36 cellular contexts compared by ENCODE assay signal in the genomic region with DNA sequence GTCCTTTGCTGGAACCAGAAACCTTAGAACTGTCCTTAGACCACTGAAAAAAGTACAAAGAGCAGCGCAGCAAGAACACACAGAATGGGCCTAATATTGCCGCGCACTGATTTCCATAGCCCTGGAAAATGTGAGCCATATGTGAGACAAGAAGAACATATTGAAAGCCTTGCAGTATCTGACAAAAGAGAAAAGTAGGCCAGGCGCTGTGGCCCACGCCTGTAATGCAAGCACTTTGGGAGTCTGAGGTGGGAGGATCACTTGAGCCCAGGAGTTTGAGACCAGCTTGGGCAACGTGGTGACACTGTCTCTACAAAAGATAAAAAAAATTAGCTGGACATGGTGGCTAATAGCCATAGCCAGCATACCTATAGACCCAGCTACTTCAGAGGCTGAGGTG.
"Had no signal": no experiment of that assay in that cellular context is flagged by ENCODE, and none has a peak within 500 bp of the region (broad histone marks: within the 10 kb centered on the region; RNA-seq: fewer than 3 reads in every experiment).

No MANE protein-coding gene starts in this region.

- H3K4me3 ChIP-seq: adrenal gland, body of pancreas, breast epithelium had no signal

- H3K36me3 ChIP-seq: adrenal gland, brain microvascular endothelial cell, breast epithelium had no signal

- FAIRE-seq: astrocyte, TTC549 had no signal

- H3K27me3 ChIP-seq: adrenal gland, body of pancreas, brain microvascular endothelial cell, breast epithelium had no signal

- H3K27ac Mint-ChIP-seq: activated B cell treated with CpG ODN at 0.5 μM for 24 hours; activated CD4-positive, alpha-beta memory T cell treated with anti-CD3 and anti-CD28 coated beads for 36 hours; activated CD4-positive, alpha-beta T cell treated with anti-CD3 and anti-CD28 coated beads, Interleukin-2, amount 10 ng/mL, durations not matched to agents 24 days and 14 days; activated CD8-positive, alpha-beta T cell treated with anti-CD3 and anti-CD28 coated beads for 36 hours; activated naive CD4-positive, alpha-beta T cell treated with anti-CD3 and anti-CD28 coated beads for 36 hours; activated naive CD4-positive, alpha-beta T cell treated with anti-CD3 and anti-CD28 coated beads, Interleukin-2, amount 50 U/mL, for 72 hours; activated naive CD8-positive, alpha-beta T cell treated with anti-CD3 and anti-CD28 coated beads for 36 hours; activated T-cell treated with anti-CD3 and anti-CD28 coated beads, Interleukin-2, amount 50 U/mL, for 72 hours; activated T-helper 1 cell treated with anti-CD3 and anti-CD28 coated beads, Interleukin-12 subunit alpha, Interleukin-12 subunit beta, Interleukin-2, Interleukin-4 antibody, amounts not matched to agents 30 ng/mL and 10 ng/mL and 1 ng/mL, durations not matched to agents 14 hours and 24 hours and 36 hours; activated T-helper 17 cell treated with anti-CD3 and anti-CD28 coated beads, Interleukin-2, amount 50 U/mL, for 72 hours; T-cell; T-helper 17 cell had no signal

- H3K9me3 ChIP-seq: adrenal gland, body of pancreas, breast epithelium had no signal

- H3K9me3 Mint-ChIP-seq: activated CD4-positive, alpha-beta memory T cell treated with anti-CD3 and anti-CD28 coated beads for 36 hours; activated CD4-positive, alpha-beta T cell treated with anti-CD3 and anti-CD28 coated beads, Interleukin-2, amount 10 ng/mL, durations not matched to agents 24 days and 14 days; activated CD8-positive, alpha-beta T cell treated with anti-CD3 and anti-CD28 coated beads for 36 hours; activated naive CD4-positive, alpha-beta T cell treated with anti-CD3 and anti-CD28 coated beads for 36 hours; activated naive CD8-positive, alpha-beta T cell treated with anti-CD3 and anti-CD28 coated beads for 36 hours; activated T-cell treated with anti-CD3 and anti-CD28 coated beads, Interleukin-2, amount 50 U/mL, for 4 hours; activated T-helper 1 cell treated with anti-CD3 and anti-CD28 coated beads, Interleukin-12 subunit alpha, Interleukin-12 subunit beta, Interleukin-2, Interleukin-4 antibody, amounts not matched to agents 30 ng/mL and 10 ng/mL and 1 ng/mL, durations not matched to agents 14 hours and 24 hours and 36 hours; activated T-helper 17 cell treated with anti-CD3 and anti-CD28 coated beads, Interleukin-2, amount 50 U/mL, for 72 hours; central memory CD8-positive, alpha-beta T cell had no signal

- DNase-seq: activated B cell treated with CpG ODN at 0.5 μM for 24 hours; activated CD4-positive, alpha-beta memory T cell treated with anti-CD3 and anti-CD28 coated beads for 36 hours; activated CD4-positive, alpha-beta T cell treated with anti-CD3 and anti-CD28 coated beads for 4 hours; activated CD4-positive, alpha-beta T cell treated with anti-CD3 and anti-CD28 coated beads, Interleukin-2, amount 10 ng/mL, durations not matched to agents 24 days and 14 days; activated CD4-positive, alpha-beta T cell treated with anti-CD3 and anti-CD28 coated beads, Interleukin-2, amount 50 U/mL, for 1 hour; activated CD4-positive, alpha-beta T cell treated with anti-CD3 and anti-CD28 coated beads, Interleukin-2, amount 50 U/mL, for 4 hours; activated CD4-positive, CD25-positive, alpha-beta regulatory T cell treated with anti-CD3 and anti-CD28 coated beads, Interleukin-2, amount 50 U/mL, for 72 hours; activated CD8-positive, alpha-beta memory T cell treated with anti-CD3 and anti-CD28 coated beads, Interleukin-2, amount 50 U/mL, for 4 hours; activated CD8-positive, alpha-beta T cell treated with anti-CD3 and anti-CD28 coated beads for 36 hours; activated effector memory CD4-positive, alpha-beta T cell treated with anti-CD3 and anti-CD28 coated beads, Interleukin-2, amount 50 U/mL, for 16 hours; activated gamma-delta T cell treated with Interleukin-2 at 50 U/mL for 16 hours; activated naive CD4-positive, alpha-beta T cell; activated naive CD4-positive, alpha-beta T cell treated with anti-CD3 and anti-CD28 coated beads for 36 hours; activated naive CD4-positive, alpha-beta T cell treated with anti-CD3 and anti-CD28 coated beads, Interleukin-2, amount 50 U/mL, for 16 hours; activated naive CD8-positive, alpha-beta T cell treated with anti-CD3 and anti-CD28 coated beads for 36 hours; activated T-cell treated with anti-CD3 and anti-CD28 coated beads for 4 hours; activated T-cell treated with anti-CD3 and anti-CD28 coated beads, Interleukin-2, amount 50 U/mL, for 1 hour; activated T-cell treated with anti-CD3 and anti-CD28 coated beads, Interleukin-2, amount 50 U/mL, for 4 hours; activated T-cell treated with anti-CD3 and anti-CD28 coated beads, Interleukin-2, amount 50 U/mL, for 72 hours; adrenal gland; amniotic stem cell; aorta; body of pancreas; brain microvascular endothelial cell; caudate nucleus; cerebellar nuclear complex; T-cell; T-helper 17 cell had no signal

- H3K4me1 ChIP-seq: adrenal gland, body of pancreas, breast epithelium had no signal

- H3K27me3 Mint-ChIP-seq: activated B cell treated with CpG ODN at 0.5 μM for 24 hours; activated CD4-positive, alpha-beta T cell treated with anti-CD3 and anti-CD28 coated beads, Interleukin-2, amount 10 ng/mL, durations not matched to agents 24 days and 14 days; activated CD8-positive, alpha-beta T cell treated with anti-CD3 and anti-CD28 coated beads for 36 hours had no signal

- H3K4me1 Mint-ChIP-seq: activated B cell treated with CpG ODN at 0.5 μM for 24 hours; activated CD4-positive, alpha-beta T cell treated with anti-CD3 and anti-CD28 coated beads, Interleukin-2, amount 10 ng/mL, durations not matched to agents 24 days and 14 days; activated naive CD8-positive, alpha-beta T cell treated with anti-CD3 and anti-CD28 coated beads for 36 hours; activated T-helper 17 cell treated with anti-CD3 and anti-CD28 coated beads, Interleukin-2, amount 50 U/mL, for 72 hours; central memory CD8-positive, alpha-beta T cell; T-cell; T-helper 17 cell had no signal

- H3K36me3 Mint-ChIP-seq: activated CD4-positive, alpha-beta memory T cell treated with anti-CD3 and anti-CD28 coated beads for 36 hours; activated naive CD4-positive, alpha-beta T cell treated with anti-CD3 and anti-CD28 coated beads, Interleukin-2, amount 50 U/mL, for 72 hours; activated naive CD8-positive, alpha-beta T cell treated with anti-CD3 and anti-CD28 coated beads for 36 hours; T-cell had no signal

- H3K27ac ChIP-seq: adrenal gland, body of pancreas, brain microvascular endothelial cell, breast epithelium, VCaP had no signal

- H3K4me3 Mint-ChIP-seq: activated B cell treated with CpG ODN at 0.5 μM for 24 hours; activated CD4-positive, alpha-beta memory T cell treated with anti-CD3 and anti-CD28 coated beads for 36 hours; activated CD4-positive, alpha-beta T cell treated with anti-CD3 and anti-CD28 coated beads, Interleukin-2, amount 10 ng/mL, durations not matched to agents 24 days and 14 days; activated CD8-positive, alpha-beta T cell treated with anti-CD3 and anti-CD28 coated beads for 36 hours; activated naive CD4-positive, alpha-beta T cell treated with anti-CD3 and anti-CD28 coated beads for 36 hours; activated naive CD8-positive, alpha-beta T cell treated with anti-CD3 and anti-CD28 coated beads for 36 hours; activated T-cell treated with anti-CD3 and anti-CD28 coated beads, Interleukin-2, amount 50 U/mL, for 4 hours; activated T-cell treated with anti-CD3 and anti-CD28 coated beads, Interleukin-2, amount 50 U/mL, for 72 hours; activated T-helper 1 cell treated with anti-CD3 and anti-CD28 coated beads, Interleukin-12 subunit alpha, Interleukin-12 subunit beta, Interleukin-2, Interleukin-4 antibody, amounts not matched to agents 30 ng/mL and 10 ng/mL and 1 ng/mL, durations not matched to agents 14 hours and 24 hours and 36 hours; activated T-helper 17 cell treated with anti-CD3 and anti-CD28 coated beads, Interleukin-2, amount 50 U/mL, for 72 hours; central memory CD8-positive, alpha-beta T cell; T-cell; T-helper 17 cell had no signal
